ENCODE assay signal across 15 cellular contexts in genomic region chr9:134593756-134594375, GRCh38.
"Had no signal": no experiment of that assay in that cellular context is flagged by ENCODE, and none has a peak within 500 bp of the region (broad histone marks: within the 10 kb centered on the region; RNA-seq: fewer than 3 reads in every experiment).

No MANE protein-coding gene starts in this region.

- DNase-seq: activated CD4-positive, alpha-beta T cell treated with anti-CD3 and anti-CD28 coated beads, Interleukin-2, amount 50 U/mL, for 4 hours; activated naive CD8-positive, alpha-beta T cell treated with anti-CD3 and anti-CD28 coated beads for 36 hours; activated T-cell treated with anti-CD3 and anti-CD28 coated beads, Interleukin-2, amount 50 U/mL, for 72 hours; amygdala; effector CD8-positive, alpha-beta T cell; esophagus squamous epithelium; hippocampal formation; naive B cell; stimulated activated CD4-positive, alpha-beta T cell treated with anti-CD3 and anti-CD28 coated beads, Interleukin-4, amount 100 ng/mL, for 4 hours; stimulated activated naive CD8-positive, alpha-beta T cell treated with anti-CD3 and anti-CD28 coated beads, Interleukin-15, Interleukin-2, amounts not matched to agents 100 U/mL and 50 U/mL, for 24 hours had no signal

- H3K4me3 Mint-ChIP-seq: activated naive CD8-positive, alpha-beta T cell treated with anti-CD3 and anti-CD28 coated beads for 36 hours; activated T-cell treated with anti-CD3 and anti-CD28 coated beads, Interleukin-2, amount 50 U/mL, for 72 hours; central memory CD8-positive, alpha-beta T cell; naive B cell had no signal

- H3K36me3 Mint-ChIP-seq: activated naive CD8-positive, alpha-beta T cell treated with anti-CD3 and anti-CD28 coated beads for 36 hours; brain; naive B cell had no signal

- H3K4me3 ChIP-seq: esophagus squamous epithelium, SJSA1, skin epidermis had no signal

- H3K27me3 ChIP-seq: SJSA1 had no signal

- H3K9me3 ChIP-seq: esophagus squamous epithelium, SJSA1 had no signal

- H3K9me3 Mint-ChIP-seq: activated naive CD8-positive, alpha-beta T cell treated with anti-CD3 and anti-CD28 coated beads for 36 hours; activated T-cell treated with anti-CD3 and anti-CD28 coated beads, Interleukin-2, amount 50 U/mL, for 72 hours; central memory CD8-positive, alpha-beta T cell; naive B cell had no signal

- H3K27ac ChIP-seq: esophagus squamous epithelium, SJSA1 had no signal

- H3K36me3 ChIP-seq: esophagus squamous epithelium, SJSA1 had no signal

- H3K27ac Mint-ChIP-seq: activated naive CD8-positive, alpha-beta T cell treated with anti-CD3 and anti-CD28 coated beads for 36 hours; activated T-cell treated with anti-CD3 and anti-CD28 coated beads, Interleukin-2, amount 50 U/mL, for 72 hours had no signal

- ATAC-seq: activated T-cell treated with anti-CD3 and anti-CD28 coated beads, Interleukin-2, amount 50 U/mL, for 72 hours; right cardiac atrium; stimulated activated naive CD8-positive, alpha-beta T cell treated with anti-CD3 and anti-CD28 coated beads, Interleukin-15, Interleukin-2, amounts not matched to agents 100 U/mL and 50 U/mL, for 24 hours had no signal

- H3K4me1 Mint-ChIP-seq: activated naive CD8-positive, alpha-beta T cell treated with anti-CD3 and anti-CD28 coated beads for 36 hours; central memory CD8-positive, alpha-beta T cell; naive B cell had no signal
